In genomic region chr14:51302319-51303030, GRCh38 we compare ENCODE assay signal across 14 cellular contexts.
A peak's percentile ranks its signal among the peaks of the same experiment; 100 is the strongest.
DNase-seq lines count a peak whose midpoint lies in the region; ATAC-seq and TF ChIP-seq lines count a peak whose summit lies in the region.
"Had no signal": no experiment of that assay in that cellular context is flagged by ENCODE, and none has a peak within 500 bp of the region (broad histone marks: within the 10 kb centered on the region; RNA-seq: fewer than 3 reads in every experiment).

No MANE protein-coding gene starts in this region.

- no peak overlapping the region for H3K27ac Mint-ChIP-seq in activated naive CD8-positive, alpha-beta T cell treated with anti-CD3 and anti-CD28 coated beads for 36 hours
- H3K27ac Mint-ChIP-seq: activated T-helper 1 cell treated with anti-CD3 and anti-CD28 coated beads, Interleukin-12 subunit alpha, Interleukin-12 subunit beta, Interleukin-2, Interleukin-4 antibody, amounts not matched to agents 30 ng/mL and 10 ng/mL and 1 ng/mL, durations not matched to agents 14 hours and 24 hours and 36 hours; CD4-positive, alpha-beta T cell had no signal

- no peak overlapping the region for H3K4me3 Mint-ChIP-seq in activated naive CD8-positive, alpha-beta T cell treated with anti-CD3 and anti-CD28 coated beads for 36 hours
- H3K4me3 Mint-ChIP-seq: activated T-helper 1 cell treated with anti-CD3 and anti-CD28 coated beads, Interleukin-12 subunit alpha, Interleukin-12 subunit beta, Interleukin-2, Interleukin-4 antibody, amounts not matched to agents 30 ng/mL and 10 ng/mL and 1 ng/mL, durations not matched to agents 14 hours and 24 hours and 36 hours; CD4-positive, alpha-beta T cell had no signal

- peaks cover 6% of the 10 kb centered on the region; the same call in 1 of the 2 replicates for H3K9me1 ChIP-seq in IMR-90 (ENCODE audit: insufficient read depth, low read length)

- H3K9me3 ChIP-seq in IMR-90 (ENCODE audit: control insufficient read depth, insufficient read depth, low read length) (no peaks in the 10 kb centered on the region), prostate gland (no peaks in the 10 kb centered on the region), psoas muscle (no peaks in the 10 kb centered on the region)
- H3K9me3 ChIP-seq: vagina had no signal

- H3K4me3 ChIP-seq in IMR-90 (ENCODE audit: insufficient read depth, low read depth, low read length) = no peak overlapping the region
- H3K4me3 ChIP-seq in prostate gland = no peak overlapping the region
- H3K4me3 ChIP-seq in psoas muscle = no peak overlapping the region
- H3K4me3 ChIP-seq: vagina had no signal

- peak overlapping the region; percentile 62; the same call in 1 of the 2 replicates for H4K91ac ChIP-seq in IMR-90 (ENCODE audit: insufficient read depth, low read depth, low read length)

- H3K4me1 Mint-ChIP-seq in activated naive CD8-positive, alpha-beta T cell treated with anti-CD3 and anti-CD28 coated beads for 36 hours = peaks cover 15% of the 10 kb centered on the region

- H2AK9ac ChIP-seq in IMR-90 (replicated peaks; ENCODE audit: low read depth, low read length, poor library complexity) = no peak overlapping the region

- POLR2A ChIA-PET in IMR-90 (lab: Charles Lee; ENCODE audit: unreplicated experiment) = no interaction called here

- DNase-seq in AG20443 (ENCODE audit: low spot score) = peak; percentile 21
- DNase-seq in IMR-90 = no peak
- DNase-seq in NCI-H69 (lab: John Stamatoyannopoulos, UW) = peak; percentile 81
- peak; percentile 55 for DNase-seq in fibroblast of gingiva (ENCODE audit: low read depth)
- DNase-seq in prostate gland (ENCODE audit: low spot score) = no peak
- DNase-seq in activated naive CD8-positive, alpha-beta T cell treated with anti-CD3 and anti-CD28 coated beads for 36 hours = no peak
- DNase-seq in psoas muscle = no peak
- DNase-seq: activated CD4-positive, CD25-positive, alpha-beta regulatory T cell; CD4-positive, alpha-beta T cell; central memory CD4-positive, alpha-beta T cell; HCEC 1CT had no signal

- peak overlapping the region; percentile 4; the same call in 1 of the 3 replicates for H2BK15ac ChIP-seq in IMR-90 (ENCODE audit: low read depth, low read length)

- no peak overlapping the region for H3K4me2 ChIP-seq in IMR-90 (ENCODE audit: low read depth, low read length)

- peak overlapping the region; percentile 1; the same call in 1 of the 2 replicates for H3K4ac ChIP-seq in IMR-90 (ENCODE audit: low read depth, low read length)

- CTCF ChIA-PET in IMR-90 (lab: Yijun Ruan, JAX) = no interaction called here

- H2AK5ac ChIP-seq in IMR-90 (ENCODE audit: low read depth, low read length) = peak overlapping the region; percentile 29

- 0 out of 2 replicates have a peak overlapping the region, but pooled peaks have one; percentile 11 for H3K18ac ChIP-seq in IMR-90 (ENCODE audit: low read depth, low read length)

- TF ChIP-seq RAD21 in IMR-90 (IDR thresholded peaks at IDR 0.05; ENCODE audit: low read length) = no peak

- H3K9ac ChIP-seq in IMR-90 (ENCODE audit: low read depth, low read length) = no peak overlapping the region

- intact Hi-C loops in IMR-90 (cut with micrococcal nuclease) (no loop called here), prostate gland (cut with DNase I) (no loop called here), psoas muscle (cut with DNase I) (no loop called here)

- H3K79me1 ChIP-seq in IMR-90 (ENCODE audit: low read depth in 1 of 2, low read length in 2 of 2) = no peaks in the 10 kb centered on the region

- H4K8ac ChIP-seq in IMR-90 (ENCODE audit: low read depth in 2 of 2, low read length in 2 of 2) = peak overlapping the region in 1 of 2 experiments; percentile 4; a peak in 1 of 4 replicates

- ATAC-seq in IMR-90 (ENCODE audit: low read depth) (no peak), HG02970 (IDR thresholded peaks at IDR 0.05; ENCODE audit: low FRiP score, unreplicated experiment) (no peak), psoas muscle (no peak)

- H3K27ac ChIP-seq in IMR-90 (ENCODE audit: insufficient read depth, low read length) (no peak overlapping the region), prostate gland (no peak overlapping the region), psoas muscle (no peak overlapping the region)
- H3K27ac ChIP-seq: vagina had no signal

- H3K23ac ChIP-seq in IMR-90 (ENCODE audit: low read depth, low read length) = no peak overlapping the region; the same call in 1 of the 2 replicates

- H2BK20ac ChIP-seq in IMR-90 (ENCODE audit: low read depth, low read length) = peak overlapping the region; percentile 18; the same call in 1 of the 2 replicates

- no CpG with 5 or more reads among the region's 3 CpGs for WGBS in IMR-90 (ENCODE audit: extremely low coverage in 2 of 2, insufficient read length in 1 of 2), 2 experiments
- 80% methylated on average over 3 of the region's 3 CpGs for WGBS in prostate gland
- WGBS in psoas muscle, 3 donors = 77 to 81% (median 77%) methylated on average over 3 of the region's 3 CpGs

- H4K20me1 ChIP-seq in IMR-90 (ENCODE audit: insufficient read depth, low read length) = no peaks in the 10 kb centered on the region

- no peak overlapping the region for H2AFZ ChIP-seq in IMR-90 (replicated peaks; ENCODE audit: low read length, poor library complexity)

- H4K5ac ChIP-seq in IMR-90 (ENCODE audit: low read depth, low read length) = no peak overlapping the region

- dilution Hi-C loops in IMR-90 (cut with HindIII; ENCODE audit: low sequenced_read_pairs, unreplicated experiment) = no loop called here

- TF ChIP-seq CTCF in IMR-90 (conservative IDR thresholded peaks at IDR 0.05; ENCODE audit: low read depth, low read length) = no peak
- TF ChIP-seq CTCF in prostate gland (IDR thresholded peaks at IDR 0.05) = no peak
- TF ChIP-seq CTCF in psoas muscle (IDR thresholded peaks at IDR 0.05) = no peak

- no peaks in the 10 kb centered on the region for H3K36me3 Mint-ChIP-seq in activated naive CD8-positive, alpha-beta T cell treated with anti-CD3 and anti-CD28 coated beads for 36 hours

- peaks cover 7% of the 10 kb centered on the region for H3K27me3 Mint-ChIP-seq in activated naive CD8-positive, alpha-beta T cell treated with anti-CD3 and anti-CD28 coated beads for 36 hours

- H3K9me3 Mint-ChIP-seq in activated naive CD8-positive, alpha-beta T cell treated with anti-CD3 and anti-CD28 coated beads for 36 hours = no peaks in the 10 kb centered on the region
- H3K9me3 Mint-ChIP-seq: activated T-helper 1 cell treated with anti-CD3 and anti-CD28 coated beads, Interleukin-12 subunit alpha, Interleukin-12 subunit beta, Interleukin-2, Interleukin-4 antibody, amounts not matched to agents 30 ng/mL and 10 ng/mL and 1 ng/mL, durations not matched to agents 14 hours and 24 hours and 36 hours; CD4-positive, alpha-beta T cell had no signal

- peak overlapping the region; percentile 49; the same call in 1 of the 2 replicates for H2BK120ac ChIP-seq in IMR-90 (ENCODE audit: low read depth, low read length)

- TF ChIP-seq POLR2A in IMR-90 (IDR thresholded peaks at IDR 0.05; ENCODE audit: low read depth, low read length) (no peak), prostate gland (IDR thresholded peaks at IDR 0.05) (no peak)

- H3K4me1 ChIP-seq in IMR-90 (ENCODE audit: control insufficient read depth, insufficient read depth, low read length) = peaks cover 6% of the 10 kb centered on the region
- no peaks in the 10 kb centered on the region for H3K4me1 ChIP-seq in prostate gland (replicated peaks)
- H3K4me1 ChIP-seq in psoas muscle = no peaks in the 10 kb centered on the region

- no peak overlapping the region for H2BK5ac ChIP-seq in IMR-90 (ENCODE audit: low read depth, low read length, poor library complexity, severe bottlenecking)

- no TSS peak for BruUV-seq in IMR-90 (replicated peaks; lab: Mats Ljungman, UMichigan)

- H3K14ac ChIP-seq in IMR-90 (replicated peaks; ENCODE audit: low read depth, low read length) = no peak overlapping the region; the same call in 1 of the 2 replicates

- in situ Hi-C loops in IMR-90 (cut with MboI; ENCODE audit: low sequenced_read_pairs) = no loop called here

- no peaks in the 10 kb centered on the region for H3K36me3 ChIP-seq in IMR-90 (ENCODE audit: control insufficient read depth, insufficient read depth, low read length)
- no peaks in the 10 kb centered on the region for H3K36me3 ChIP-seq in prostate gland
- no peaks in the 10 kb centered on the region for H3K36me3 ChIP-seq in psoas muscle (ENCODE audit: insufficient read depth in 1 of 2, low read depth in 1 of 2)
- H3K36me3 ChIP-seq: vagina had no signal

- no peak overlapping the region for H3K56ac ChIP-seq in IMR-90 (ENCODE audit: extremely low read depth, insufficient read depth, low read length)

- H3K27me3 ChIP-seq in IMR-90 (ENCODE audit: control insufficient read depth, insufficient read depth, low read length) (no peaks in the 10 kb centered on the region), prostate gland (replicated peaks; ENCODE audit: insufficient read depth) (no peaks in the 10 kb centered on the region), psoas muscle (ENCODE audit: insufficient read depth in 3 of 3, low read length in 2 of 3) (no peaks in the 10 kb centered on the region)
- H3K27me3 ChIP-seq: vagina had no signal

TF ChIP-seq in IMR-90, 13 proteins besides CTCF, POLR2A, EP300 and RAD21:
- no peak for TF ChIP-seq FOS (IDR thresholded peaks at IDR 0.05; ENCODE audit: low read depth, low read length)
- no peak for TF ChIP-seq MXI1 (IDR thresholded peaks at IDR 0.05; ENCODE audit: borderline replicate concordance, low read depth, low read length)
- no peak for TF ChIP-seq BHLHE40 (IDR thresholded peaks at IDR 0.05; ENCODE audit: low read depth, low read length)
- no peak for TF ChIP-seq RCOR1 (IDR thresholded peaks at IDR 0.05; ENCODE audit: insufficient replicate concordance, low read length)
- TF ChIP-seq CEBPB (IDR thresholded peaks at IDR 0.05; ENCODE audit: low read depth, low read length) = no peak
- no peak for TF ChIP-seq SMC3 (IDR thresholded peaks at IDR 0.05; ENCODE audit: low read depth, low read length)
- TF ChIP-seq ELK1 (IDR thresholded peaks at IDR 0.05; ENCODE audit: borderline replicate concordance, low read depth, low read length) = no peak

Comparison
In these comparisons a context has a peak if more than half of its experiments do, and no peak if none do; other contexts are left out.
1. DNase-seq: peak in AG20443 (single experiment), NCI-H69 (single experiment) and fibroblast of gingiva (single experiment); none in IMR-90 (single experiment), prostate gland (single experiment), activated naive CD8-positive, alpha-beta T cell treated with anti-CD3 and anti-CD28 coated beads for 36 hours (single experiment) and psoas muscle (0 of 2).